1 cellular context compared by ENCODE assay signal in genomic region chr16:69762843-69763556, GRCh38.
TF ChIP-seq lines count a peak whose summit lies in the region.

No MANE protein-coding gene starts in this region.

TF ChIP-seq in HEK293, 187 proteins besides CTCF, POLR2A, EP300 and RAD21 (continued from another document):
- 0 out of 2 replicates have a peak, but pooled peaks have one; percentile 30 for TF ChIP-seq REST (tag by site-specific recombination; IDR thresholded peaks at IDR 0.05)
- TF ChIP-seq ZNF747 (tag by site-specific recombination; IDR thresholded peaks at IDR 0.05), result no peak
- TF ChIP-seq ZSCAN30 (tag by site-specific recombination; IDR thresholded peaks at IDR 0.05), result no peak
- no peak for TF ChIP-seq ZNF140 (tag by site-specific recombination; IDR thresholded peaks at IDR 0.05)
- no peak for TF ChIP-seq TCF7L2 (IDR thresholded peaks at IDR 0.05; ENCODE audit: borderline replicate concordance, low read depth, low read length)
- TF ChIP-seq ZNF549 (tag by site-specific recombination; IDR thresholded peaks at IDR 0.05), result no peak
- 0 out of 2 replicates have a peak, but pooled peaks have one; percentile 9 for TF ChIP-seq ZBTB8A (tag by site-specific recombination; IDR thresholded peaks at IDR 0.05)
- TF ChIP-seq, protein P1, sequence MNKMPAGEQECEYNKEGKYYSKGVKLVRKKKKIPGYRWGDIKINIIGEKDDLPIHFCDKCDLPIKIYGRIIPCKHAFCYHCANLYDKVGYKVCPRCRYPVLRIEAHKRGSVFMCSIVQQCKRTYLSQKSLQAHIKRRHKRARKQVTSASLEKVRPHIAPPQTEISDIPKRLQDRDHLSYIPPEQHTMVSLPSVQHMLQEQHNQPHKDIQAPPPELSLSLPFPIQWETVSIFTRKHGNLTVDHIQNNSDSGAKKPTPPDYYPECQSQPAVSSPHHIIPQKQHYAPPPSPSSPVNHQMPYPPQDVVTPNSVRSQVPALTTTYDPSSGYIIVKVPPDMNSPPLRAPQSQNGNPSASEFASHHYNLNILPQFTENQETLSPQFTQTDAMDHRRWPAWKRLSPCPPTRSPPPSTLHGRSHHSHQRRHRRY (tag by site-specific recombination; IDR thresholded peaks at IDR 0.05), result no peak
- no peak for TF ChIP-seq ZNF529 (tag by site-specific recombination; IDR thresholded peaks at IDR 0.05; ENCODE audit: insufficient replicate concordance)
- no peak for TF ChIP-seq ZNF157 (tag by site-specific recombination; IDR thresholded peaks at IDR 0.05)
- TF ChIP-seq ZNF391 (tag by site-specific recombination; IDR thresholded peaks at IDR 0.05; ENCODE audit: borderline replicate concordance, low read depth), result no peak
- no peak for TF ChIP-seq OSR2 (tag by site-specific recombination; IDR thresholded peaks at IDR 0.05)
- TF ChIP-seq ZBTB20 (tag by site-specific recombination; IDR thresholded peaks at IDR 0.05), result no peak; the same call in 1 of the 2 replicates
- TF ChIP-seq, protein P2, sequence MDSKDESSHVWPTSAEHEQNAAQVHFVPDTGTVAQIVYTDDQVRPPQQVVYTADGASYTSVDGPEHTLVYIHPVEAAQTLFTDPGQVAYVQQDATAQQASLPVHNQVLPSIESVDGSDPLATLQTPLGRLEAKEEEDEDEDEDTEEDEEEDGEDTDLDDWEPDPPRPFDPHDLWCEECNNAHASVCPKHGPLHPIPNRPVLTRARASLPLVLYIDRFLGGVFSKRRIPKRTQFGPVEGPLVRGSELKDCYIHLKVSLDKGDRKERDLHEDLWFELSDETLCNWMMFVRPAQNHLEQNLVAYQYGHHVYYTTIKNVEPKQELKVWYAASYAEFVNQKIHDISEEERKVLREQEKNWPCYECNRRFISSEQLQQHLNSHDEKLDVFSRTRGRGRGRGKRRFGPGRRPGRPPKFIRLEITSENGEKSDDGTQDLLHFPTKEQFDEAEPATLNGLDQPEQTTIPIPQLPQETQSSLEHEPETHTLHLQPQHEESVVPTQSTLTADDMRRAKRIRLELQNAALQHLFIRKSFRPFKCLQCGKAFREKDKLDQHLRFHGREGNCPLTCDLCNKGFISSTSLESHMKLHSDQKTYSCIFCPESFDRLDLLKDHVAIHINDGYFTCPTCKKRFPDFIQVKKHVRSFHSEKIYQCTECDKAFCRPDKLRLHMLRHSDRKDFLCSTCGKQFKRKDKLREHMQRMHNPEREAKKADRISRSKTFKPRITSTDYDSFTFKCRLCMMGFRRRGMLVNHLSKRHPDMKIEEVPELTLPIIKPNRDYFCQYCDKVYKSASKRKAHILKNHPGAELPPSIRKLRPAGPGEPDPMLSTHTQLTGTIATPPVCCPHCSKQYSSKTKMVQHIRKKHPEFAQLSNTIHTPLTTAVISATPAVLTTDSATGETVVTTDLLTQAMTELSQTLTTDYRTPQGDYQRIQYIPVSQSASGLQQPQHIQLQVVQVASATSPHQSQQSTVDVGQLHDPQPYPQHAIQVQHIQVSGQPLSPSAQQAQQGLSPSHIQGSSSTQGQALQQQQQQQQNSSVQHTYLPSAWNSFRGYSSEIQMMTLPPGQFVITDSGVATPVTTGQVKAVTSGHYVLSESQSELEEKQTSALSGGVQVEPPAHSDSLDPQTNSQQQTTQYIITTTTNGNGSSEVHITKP (tag by site-specific recombination; IDR thresholded peaks at IDR 0.05), result peak; percentile 67
- TF ChIP-seq, protein P3, sequence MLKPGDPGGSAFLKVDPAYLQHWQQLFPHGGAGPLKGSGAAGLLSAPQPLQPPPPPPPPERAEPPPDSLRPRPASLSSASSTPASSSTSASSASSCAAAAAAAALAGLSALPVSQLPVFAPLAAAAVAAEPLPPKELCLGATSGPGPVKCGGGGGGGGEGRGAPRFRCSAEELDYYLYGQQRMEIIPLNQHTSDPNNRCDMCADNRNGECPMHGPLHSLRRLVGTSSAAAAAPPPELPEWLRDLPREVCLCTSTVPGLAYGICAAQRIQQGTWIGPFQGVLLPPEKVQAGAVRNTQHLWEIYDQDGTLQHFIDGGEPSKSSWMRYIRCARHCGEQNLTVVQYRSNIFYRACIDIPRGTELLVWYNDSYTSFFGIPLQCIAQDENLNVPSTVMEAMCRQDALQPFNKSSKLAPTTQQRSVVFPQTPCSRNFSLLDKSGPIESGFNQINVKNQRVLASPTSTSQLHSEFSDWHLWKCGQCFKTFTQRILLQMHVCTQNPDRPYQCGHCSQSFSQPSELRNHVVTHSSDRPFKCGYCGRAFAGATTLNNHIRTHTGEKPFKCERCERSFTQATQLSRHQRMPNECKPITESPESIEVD (tag by site-specific recombination; IDR thresholded peaks at IDR 0.05), result peak; percentile 80
- no peak for TF ChIP-seq ZFP37 (tag by site-specific recombination; IDR thresholded peaks at IDR 0.05)
- TF ChIP-seq, protein P4, sequence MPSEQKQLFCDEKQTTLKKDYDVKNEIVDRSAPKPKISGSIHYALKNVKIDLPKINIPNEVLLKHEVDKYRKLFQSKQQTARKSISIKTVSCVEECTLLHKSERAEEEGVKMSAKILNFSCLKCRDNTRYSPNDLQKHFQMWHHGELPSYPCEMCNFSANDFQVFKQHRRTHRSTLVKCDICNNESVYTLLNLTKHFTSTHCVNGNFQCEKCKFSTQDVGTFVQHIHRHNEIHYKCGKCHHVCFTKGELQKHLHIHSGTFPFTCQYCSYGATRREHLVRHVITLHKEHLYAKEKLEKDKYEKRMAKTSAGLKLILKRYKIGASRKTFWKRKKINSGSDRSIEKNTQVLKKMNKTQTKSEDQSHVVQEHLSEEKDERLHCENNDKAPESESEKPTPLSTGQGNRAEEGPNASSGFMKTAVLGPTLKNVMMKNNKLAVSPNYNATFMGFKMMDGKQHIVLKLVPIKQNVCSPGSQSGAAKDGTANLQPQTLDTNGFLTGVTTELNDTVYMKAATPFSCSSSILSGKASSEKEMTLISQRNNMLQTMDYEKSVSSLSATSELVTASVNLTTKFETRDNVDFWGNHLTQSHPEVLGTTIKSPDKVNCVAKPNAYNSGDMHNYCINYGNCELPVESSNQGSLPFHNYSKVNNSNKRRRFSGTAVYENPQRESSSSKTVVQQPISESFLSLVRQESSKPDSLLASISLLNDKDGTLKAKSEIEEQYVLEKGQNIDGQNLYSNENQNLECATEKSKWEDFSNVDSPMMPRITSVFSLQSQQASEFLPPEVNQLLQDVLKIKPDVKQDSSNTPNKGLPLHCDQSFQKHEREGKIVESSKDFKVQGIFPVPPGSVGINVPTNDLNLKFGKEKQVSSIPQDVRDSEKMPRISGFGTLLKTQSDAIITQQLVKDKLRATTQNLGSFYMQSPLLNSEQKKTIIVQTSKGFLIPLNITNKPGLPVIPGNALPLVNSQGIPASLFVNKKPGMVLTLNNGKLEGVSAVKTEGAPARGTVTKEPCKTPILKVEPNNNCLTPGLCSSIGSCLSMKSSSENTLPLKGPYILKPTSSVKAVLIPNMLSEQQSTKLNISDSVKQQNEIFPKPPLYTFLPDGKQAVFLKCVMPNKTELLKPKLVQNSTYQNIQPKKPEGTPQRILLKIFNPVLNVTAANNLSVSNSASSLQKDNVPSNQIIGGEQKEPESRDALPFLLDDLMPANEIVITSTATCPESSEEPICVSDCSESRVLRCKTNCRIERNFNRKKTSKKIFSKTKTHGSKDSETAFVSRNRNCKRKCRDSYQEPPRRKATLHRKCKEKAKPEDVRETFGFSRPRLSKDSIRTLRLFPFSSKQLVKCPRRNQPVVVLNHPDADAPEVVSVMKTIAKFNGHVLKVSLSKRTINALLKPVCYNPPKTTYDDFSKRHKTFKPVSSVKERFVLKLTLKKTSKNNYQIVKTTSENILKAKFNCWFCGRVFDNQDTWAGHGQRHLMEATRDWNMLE (tag by site-specific recombination; conservative IDR thresholded peaks at IDR 0.05; ENCODE audit: low read depth), result no peak
- TF ChIP-seq, protein P5, sequence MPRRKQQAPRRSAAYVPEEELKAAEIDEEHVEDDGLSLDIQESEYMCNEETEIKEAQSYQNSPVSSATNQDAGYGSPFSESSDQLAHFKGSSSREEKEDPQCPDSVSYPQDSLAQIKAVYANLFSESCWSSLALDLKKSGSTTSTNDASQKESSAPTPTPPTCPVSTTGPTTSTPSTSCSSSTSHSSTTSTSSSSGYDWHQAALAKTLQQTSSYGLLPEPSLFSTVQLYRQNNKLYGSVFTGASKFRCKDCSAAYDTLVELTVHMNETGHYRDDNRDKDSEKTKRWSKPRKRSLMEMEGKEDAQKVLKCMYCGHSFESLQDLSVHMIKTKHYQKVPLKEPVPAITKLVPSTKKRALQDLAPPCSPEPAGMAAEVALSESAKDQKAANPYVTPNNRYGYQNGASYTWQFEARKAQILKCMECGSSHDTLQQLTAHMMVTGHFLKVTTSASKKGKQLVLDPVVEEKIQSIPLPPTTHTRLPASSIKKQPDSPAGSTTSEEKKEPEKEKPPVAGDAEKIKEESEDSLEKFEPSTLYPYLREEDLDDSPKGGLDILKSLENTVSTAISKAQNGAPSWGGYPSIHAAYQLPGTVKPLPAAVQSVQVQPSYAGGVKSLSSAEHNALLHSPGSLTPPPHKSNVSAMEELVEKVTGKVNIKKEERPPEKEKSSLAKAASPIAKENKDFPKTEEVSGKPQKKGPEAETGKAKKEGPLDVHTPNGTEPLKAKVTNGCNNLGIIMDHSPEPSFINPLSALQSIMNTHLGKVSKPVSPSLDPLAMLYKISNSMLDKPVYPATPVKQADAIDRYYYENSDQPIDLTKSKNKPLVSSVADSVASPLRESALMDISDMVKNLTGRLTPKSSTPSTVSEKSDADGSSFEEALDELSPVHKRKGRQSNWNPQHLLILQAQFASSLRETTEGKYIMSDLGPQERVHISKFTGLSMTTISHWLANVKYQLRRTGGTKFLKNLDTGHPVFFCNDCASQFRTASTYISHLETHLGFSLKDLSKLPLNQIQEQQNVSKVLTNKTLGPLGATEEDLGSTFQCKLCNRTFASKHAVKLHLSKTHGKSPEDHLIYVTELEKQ (tag by site-specific recombination; IDR thresholded peaks at IDR 0.05; ENCODE audit: borderline replicate concordance), result no peak
- no peak for TF ChIP-seq ZEB2 (tag by site-specific recombination; IDR thresholded peaks at IDR 0.05)
- TF ChIP-seq GLI4 (tag by site-specific recombination; IDR thresholded peaks at IDR 0.05), result no peak
- TF ChIP-seq ZNF221 (tag by site-specific recombination; IDR thresholded peaks at IDR 0.05; ENCODE audit: borderline replicate concordance), result no peak
- TF ChIP-seq ZBTB48 (tag by site-specific recombination; IDR thresholded peaks at IDR 0.05), result peak; percentile 11; the same call in 1 of the 2 replicates
- no peak for TF ChIP-seq ZNF664 (tag by site-specific recombination; IDR thresholded peaks at IDR 0.05)
- no peak for TF ChIP-seq ZNF544 (tag by site-specific recombination; IDR thresholded peaks at IDR 0.05)
- TF ChIP-seq ZNF707 (tag by site-specific recombination; IDR thresholded peaks at IDR 0.05), result no peak
- TF ChIP-seq ZNF335 (tag by site-specific recombination; conservative IDR thresholded peaks at IDR 0.05), result peak; percentile 57
- no peak for TF ChIP-seq SCRT1 (tag by site-specific recombination; IDR thresholded peaks at IDR 0.05; ENCODE audit: borderline replicate concordance)
- no peak for TF ChIP-seq MYNN (tag by site-specific recombination; IDR thresholded peaks at IDR 0.05; ENCODE audit: borderline replicate concordance)
